8 cellular contexts compared by ENCODE assay signal in the genomic region with DNA sequence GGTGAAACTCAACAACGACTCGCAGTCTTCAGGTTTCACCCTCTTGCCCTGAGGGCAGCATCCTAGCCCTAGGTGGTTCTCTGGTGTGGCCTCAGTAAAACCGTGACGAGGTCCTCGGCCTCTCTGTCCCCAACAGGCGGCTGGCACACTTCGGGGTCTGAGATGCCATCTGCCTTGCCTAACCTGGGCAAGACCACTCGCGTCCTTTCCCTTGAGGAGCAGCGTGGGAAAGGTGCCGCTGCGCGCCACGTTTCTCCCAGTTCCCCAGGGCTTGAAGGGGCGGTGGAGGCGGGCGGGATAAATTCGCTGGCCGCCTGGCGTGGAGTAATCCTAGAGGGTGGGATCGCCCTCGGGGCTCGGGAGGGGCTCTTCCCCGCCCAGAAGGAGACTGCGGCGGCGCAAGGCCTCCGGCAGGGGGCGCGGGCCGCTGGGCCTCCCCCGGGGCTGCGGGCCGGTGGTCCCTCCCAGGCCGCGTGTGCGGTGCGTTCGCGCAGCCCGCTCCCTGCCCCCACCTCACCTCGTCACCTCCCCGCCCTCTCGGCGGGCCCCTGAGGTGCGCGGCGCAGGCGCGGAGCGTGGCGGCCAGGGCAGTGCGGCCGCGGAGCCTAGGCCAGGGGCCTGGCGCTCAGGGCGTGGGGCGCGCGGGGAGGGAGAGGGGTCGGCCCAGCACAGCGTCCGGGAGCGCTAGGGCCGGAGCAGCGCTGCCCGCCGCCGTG. TPM values are rescaled to one million over a fixed set of nuclear protein-coding genes. Genes with fewer than 3 reads are reported as not detected.
DNase-seq lines count a peak whose midpoint lies in the region; ATAC-seq lines count a peak whose summit lies in the region.

A gene with protein sequence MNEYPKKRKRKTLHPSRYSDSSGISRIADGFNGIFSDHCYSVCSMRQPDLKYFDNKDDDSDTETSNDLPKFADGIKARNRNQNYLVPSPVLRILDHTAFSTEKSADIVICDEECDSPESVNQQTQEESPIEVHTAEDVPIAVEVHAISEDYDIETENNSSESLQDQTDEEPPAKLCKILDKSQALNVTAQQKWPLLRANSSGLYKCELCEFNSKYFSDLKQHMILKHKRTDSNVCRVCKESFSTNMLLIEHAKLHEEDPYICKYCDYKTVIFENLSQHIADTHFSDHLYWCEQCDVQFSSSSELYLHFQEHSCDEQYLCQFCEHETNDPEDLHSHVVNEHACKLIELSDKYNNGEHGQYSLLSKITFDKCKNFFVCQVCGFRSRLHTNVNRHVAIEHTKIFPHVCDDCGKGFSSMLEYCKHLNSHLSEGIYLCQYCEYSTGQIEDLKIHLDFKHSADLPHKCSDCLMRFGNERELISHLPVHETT (plus strand): TSS at position 551 of the 716 bp plus-strand sequence. CDS start 5,263 bp downstream, outside the sequence.

- ATAC-seq in GM21526 (IDR thresholded peaks at IDR 0.05; ENCODE audit: low FRiP score, unreplicated experiment) = peak; percentile 65
- peak; percentile 89 for ATAC-seq in esophagus mucosa

- DNase-seq in DMS153 treated with DMSO at 0.1 percent for 48 hours (lab: John Stamatoyannopoulos, UW; ENCODE audit: unreplicated experiment) (peak; percentile 71), HuH-7.5 (ENCODE audit: low spot score) (peak; percentile 87), OCI-M2 (lab: John Stamatoyannopoulos, UW; ENCODE audit: unreplicated experiment) (peak; percentile 41), myocyte (ENCODE audit: low read depth) (peak; percentile 91)
- DNase-seq in activated T-cell treated with anti-CD3 and anti-CD28 coated beads, Interleukin-2, amount 50 U/mL, for 1 hour = peak; percentile 86
- peak; percentile 71 for DNase-seq in stimulated activated CD8-positive, alpha-beta memory T cell treated with anti-CD3 and anti-CD28 coated beads, Interleukin-7, amount 100 ng/mL, for 48 hours (ENCODE audit: extremely low read depth in 1 of 2, low read depth in 1 of 2)

RNA-seq across cellular contexts. Expression of the gene that starts here (rescaled TPM):
- total RNA-seq in esophagus mucosa = 14.1 TPM
- total RNA-seq in myocyte = 53.6 and 55.2 TPM in 2 replicates
- polyA plus RNA-seq in myocyte (2012) = 18.0 TPM

Comparison
In these comparisons a context has a peak if more than half of its experiments do, and no peak if none do; other contexts are left out.
1. Peak in every context shown above with its lines: DNase-seq and ATAC-seq.
2. DNase-seq: peak in every context shown above with its lines; median percentile 91 in myocyte; 87 in HuH-7.5; 86 in activated T-cell treated with anti-CD3 and anti-CD28 coated beads, Interleukin-2, amount 50 U/mL, for 1 hour; 71 in DMS153 treated with DMSO at 0.1 percent for 48 hours; 71 in stimulated activated CD8-positive, alpha-beta memory T cell treated with anti-CD3 and anti-CD28 coated beads, Interleukin-7, amount 100 ng/mL, for 48 hours; 41 in OCI-M2.